1 cellular context compared by ENCODE assay signal in the genomic region with DNA sequence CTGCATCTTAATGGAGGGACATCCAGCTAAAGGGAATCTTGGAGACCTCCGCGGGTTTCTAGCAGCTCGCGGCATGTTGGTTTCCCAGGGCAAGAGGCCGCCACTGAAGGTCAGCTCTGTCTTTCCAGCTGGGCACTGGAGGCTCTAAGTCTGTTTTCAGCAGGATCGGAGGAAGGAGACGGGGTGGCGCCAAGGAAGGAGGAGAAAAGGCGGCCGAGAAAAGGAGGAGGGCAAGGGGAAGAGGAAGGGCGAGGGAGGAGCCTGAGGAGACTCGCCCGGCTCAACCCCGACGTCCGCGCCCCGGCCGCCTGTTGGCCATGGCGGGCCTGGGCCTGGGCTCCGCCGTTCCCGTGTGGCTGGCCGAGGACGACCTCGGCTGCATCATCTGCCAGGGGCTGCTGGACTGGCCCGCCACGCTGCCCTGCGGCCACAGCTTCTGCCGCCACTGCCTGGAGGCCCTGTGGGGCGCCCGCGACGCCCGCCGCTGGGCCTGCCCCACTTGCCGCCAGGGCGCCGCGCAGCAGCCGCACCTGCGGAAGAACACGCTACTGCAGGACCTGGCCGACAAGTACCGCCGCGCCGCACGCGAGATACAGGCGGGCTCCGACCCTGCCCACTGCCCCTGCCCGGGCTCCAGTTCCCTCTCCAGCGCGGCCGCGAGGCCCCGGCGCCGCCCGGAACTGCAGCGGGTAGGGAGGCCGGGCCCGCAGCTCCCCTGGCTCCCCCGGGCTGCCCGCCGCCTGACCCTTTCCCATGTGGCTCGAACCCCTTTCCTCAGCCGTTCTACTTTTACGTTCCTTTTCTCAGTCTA.
TF ChIP-seq lines count a peak whose summit lies in the region.

A gene with protein sequence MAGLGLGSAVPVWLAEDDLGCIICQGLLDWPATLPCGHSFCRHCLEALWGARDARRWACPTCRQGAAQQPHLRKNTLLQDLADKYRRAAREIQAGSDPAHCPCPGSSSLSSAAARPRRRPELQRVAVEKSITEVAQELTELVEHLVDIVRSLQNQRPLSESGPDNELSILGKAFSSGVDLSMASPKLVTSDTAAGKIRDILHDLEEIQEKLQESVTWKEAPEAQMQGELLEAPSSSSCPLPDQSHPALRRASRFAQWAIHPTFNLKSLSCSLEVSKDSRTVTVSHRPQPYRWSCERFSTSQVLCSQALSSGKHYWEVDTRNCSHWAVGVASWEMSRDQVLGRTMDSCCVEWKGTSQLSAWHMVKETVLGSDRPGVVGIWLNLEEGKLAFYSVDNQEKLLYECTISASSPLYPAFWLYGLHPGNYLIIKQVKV (plus strand): TSS at position 283 of the 811 bp plus-strand sequence. CDS start 35 bp downstream, at position 318.

TF ChIP-seq in WTC11, 78 proteins besides CTCF, POLR2A, EP300 and RAD21 (continued from another document):
- TF ChIP-seq AFF4 (CRISPR knock-in tag; IDR thresholded peaks at IDR 0.05; ENCODE audit: borderline replicate concordance) (0 out of 2 replicates have a peak, but pooled peaks have one; percentile 33), RORB (CRISPR knock-in tag; IDR thresholded peaks at IDR 0.05) (no peak)
- TF ChIP-seq, protein P1, sequence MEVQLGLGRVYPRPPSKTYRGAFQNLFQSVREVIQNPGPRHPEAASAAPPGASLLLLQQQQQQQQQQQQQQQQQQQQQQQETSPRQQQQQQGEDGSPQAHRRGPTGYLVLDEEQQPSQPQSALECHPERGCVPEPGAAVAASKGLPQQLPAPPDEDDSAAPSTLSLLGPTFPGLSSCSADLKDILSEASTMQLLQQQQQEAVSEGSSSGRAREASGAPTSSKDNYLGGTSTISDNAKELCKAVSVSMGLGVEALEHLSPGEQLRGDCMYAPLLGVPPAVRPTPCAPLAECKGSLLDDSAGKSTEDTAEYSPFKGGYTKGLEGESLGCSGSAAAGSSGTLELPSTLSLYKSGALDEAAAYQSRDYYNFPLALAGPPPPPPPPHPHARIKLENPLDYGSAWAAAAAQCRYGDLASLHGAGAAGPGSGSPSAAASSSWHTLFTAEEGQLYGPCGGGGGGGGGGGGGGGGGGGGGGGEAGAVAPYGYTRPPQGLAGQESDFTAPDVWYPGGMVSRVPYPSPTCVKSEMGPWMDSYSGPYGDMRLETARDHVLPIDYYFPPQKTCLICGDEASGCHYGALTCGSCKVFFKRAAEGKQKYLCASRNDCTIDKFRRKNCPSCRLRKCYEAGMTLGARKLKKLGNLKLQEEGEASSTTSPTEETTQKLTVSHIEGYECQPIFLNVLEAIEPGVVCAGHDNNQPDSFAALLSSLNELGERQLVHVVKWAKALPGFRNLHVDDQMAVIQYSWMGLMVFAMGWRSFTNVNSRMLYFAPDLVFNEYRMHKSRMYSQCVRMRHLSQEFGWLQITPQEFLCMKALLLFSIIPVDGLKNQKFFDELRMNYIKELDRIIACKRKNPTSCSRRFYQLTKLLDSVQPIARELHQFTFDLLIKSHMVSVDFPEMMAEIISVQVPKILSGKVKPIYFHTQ (CRISPR knock-in tag; IDR thresholded peaks at IDR 0.05) = no peak
TF ChIP-seq in WTC11: peak in this region for 35.
